In genomic region chr2:102480273-102480672, GRCh38 we compare ENCODE assay signal across 25 cellular contexts. TPM values are rescaled to one million over a fixed set of nuclear protein-coding genes. Genes with fewer than 3 reads are reported as not detected.
"Had no signal": no experiment of that assay in that cellular context is flagged by ENCODE, and none has a peak within 500 bp of the region (broad histone marks: within the 10 kb centered on the region; RNA-seq: fewer than 3 reads in every experiment).

No MANE protein-coding gene starts in this region.

- H3K9me3 Mint-ChIP-seq: activated CD4-positive, alpha-beta memory T cell treated with anti-CD3 and anti-CD28 coated beads for 36 hours; activated naive CD4-positive, alpha-beta T cell treated with anti-CD3 and anti-CD28 coated beads, Interleukin-2, amount 50 U/mL, for 24 hours; activated T-helper 1 cell treated with anti-CD3 and anti-CD28 coated beads, Interleukin-12 subunit alpha, Interleukin-12 subunit beta, Interleukin-2, Interleukin-4 antibody, amounts not matched to agents 30 ng/mL and 10 ng/mL and 1 ng/mL, durations not matched to agents 14 hours and 24 hours and 36 hours; central memory CD8-positive, alpha-beta T cell had no signal

- H3K36me3 ChIP-seq: ascending aorta, Peyer's patch, SJCRH30 had no signal

- H3K4me2 ChIP-seq: SK-N-SH had no signal

- DNase-seq: activated CD4-positive, alpha-beta memory T cell treated with anti-CD3 and anti-CD28 coated beads for 36 hours; activated CD4-positive, alpha-beta T cell treated with anti-CD3 and anti-CD28 coated beads for 48 hours; activated CD8-positive, alpha-beta memory T cell treated with anti-CD3 and anti-CD28 coated beads for 24 hours; activated effector memory CD4-positive, alpha-beta T cell treated with Interleukin-2 at 50 U/mL for 16 hours; activated naive CD4-positive, alpha-beta T cell; amniotic stem cell; body of pancreas; MM.1S; NCI-H1105; NCI-H1436; NCI-H1694 treated with DMSO at 0.1 percent for 48 hours; NCI-H2029 treated with DMSO at 0.1 percent for 48 hours; NCI-H345; NCI-H510A; NCI-H526 treated with DMSO at 0.1 percent for 48 hours; Peyer's patch; Right ventricle myocardium superior; SJCRH30; SK-N-SH had no signal

- H3K4me1 Mint-ChIP-seq: activated naive CD4-positive, alpha-beta T cell treated with anti-CD3 and anti-CD28 coated beads, Interleukin-2, amount 50 U/mL, for 24 hours; central memory CD8-positive, alpha-beta T cell had no signal

- H3K27me3 ChIP-seq: ascending aorta, body of pancreas, Peyer's patch had no signal

- H3K4me3 ChIP-seq: ascending aorta, body of pancreas, Peyer's patch, SJCRH30 had no signal

- H3K9ac ChIP-seq: SK-N-SH had no signal

- ATAC-seq: body of pancreas had no signal

- H3K4me3 Mint-ChIP-seq: activated CD4-positive, alpha-beta memory T cell treated with anti-CD3 and anti-CD28 coated beads for 36 hours; activated naive CD4-positive, alpha-beta T cell treated with anti-CD3 and anti-CD28 coated beads, Interleukin-2, amount 50 U/mL, for 24 hours; activated T-helper 1 cell treated with anti-CD3 and anti-CD28 coated beads, Interleukin-12 subunit alpha, Interleukin-12 subunit beta, Interleukin-2, Interleukin-4 antibody, amounts not matched to agents 30 ng/mL and 10 ng/mL and 1 ng/mL, durations not matched to agents 14 hours and 24 hours and 36 hours; central memory CD8-positive, alpha-beta T cell had no signal

- H3K4me1 ChIP-seq: ascending aorta, body of pancreas, Peyer's patch, SJCRH30 had no signal

- H3K27ac Mint-ChIP-seq: activated naive CD4-positive, alpha-beta T cell treated with anti-CD3 and anti-CD28 coated beads, Interleukin-2, amount 50 U/mL, for 24 hours had no signal

- H3K9me3 ChIP-seq: ascending aorta, body of pancreas, Peyer's patch, SJCRH30, SK-N-SH had no signal

- H3K36me3 Mint-ChIP-seq: activated CD4-positive, alpha-beta memory T cell treated with anti-CD3 and anti-CD28 coated beads for 36 hours; activated naive CD4-positive, alpha-beta T cell treated with anti-CD3 and anti-CD28 coated beads, Interleukin-2, amount 50 U/mL, for 24 hours had no signal

- H3K27ac ChIP-seq: ascending aorta, body of pancreas, Peyer's patch, RWPE1, SJCRH30, VCaP had no signal

RNA-seq across cellular contexts. Expression of gene SLC9A4, which starts 7.2 kb away (rescaled TPM):
- total RNA-seq: activated T-helper 1 cell treated with anti-CD3 and anti-CD28 coated beads, Interleukin-12 subunit alpha, Interleukin-12 subunit beta, Interleukin-2, Interleukin-4 antibody, amounts not matched to agents 30 ng/mL and 10 ng/mL and 1 ng/mL, durations not matched to agents 14 hours and 24 hours and 36 hours; ascending aorta; Peyer's patch; Right ventricle myocardium superior had no signal

RNA-seq across cellular contexts. Expression of gene IL18RAP, which starts 57.3 kb away (rescaled TPM):
- total RNA-seq: SJCRH30 had no signal
- polyA plus RNA-seq: SK-N-SH had no signal
